ENCODE assay signal across 1 cellular context in genomic region chr11:113241190-113242051, GRCh38.
TF ChIP-seq lines count a peak whose summit lies in the region.

No MANE protein-coding gene starts in this region.

TF ChIP-seq in HEK293, 187 proteins besides CTCF, POLR2A, EP300 and RAD21 (continued from another document):
- TF ChIP-seq INSM2 (tag by site-specific recombination; IDR thresholded peaks at IDR 0.05) (no peak), PRDM6 (tag by site-specific recombination; IDR thresholded peaks at IDR 0.05) (0 out of 2 replicates have a peak, but pooled peaks have one; percentile 8)
- TF ChIP-seq, protein P1, sequence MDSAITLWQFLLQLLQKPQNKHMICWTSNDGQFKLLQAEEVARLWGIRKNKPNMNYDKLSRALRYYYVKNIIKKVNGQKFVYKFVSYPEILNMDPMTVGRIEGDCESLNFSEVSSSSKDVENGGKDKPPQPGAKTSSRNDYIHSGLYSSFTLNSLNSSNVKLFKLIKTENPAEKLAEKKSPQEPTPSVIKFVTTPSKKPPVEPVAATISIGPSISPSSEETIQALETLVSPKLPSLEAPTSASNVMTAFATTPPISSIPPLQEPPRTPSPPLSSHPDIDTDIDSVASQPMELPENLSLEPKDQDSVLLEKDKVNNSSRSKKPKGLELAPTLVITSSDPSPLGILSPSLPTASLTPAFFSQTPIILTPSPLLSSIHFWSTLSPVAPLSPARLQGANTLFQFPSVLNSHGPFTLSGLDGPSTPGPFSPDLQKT (IDR thresholded peaks at IDR 0.05; ENCODE audit: borderline replicate concordance, low read depth, low read length), result no peak
